In genomic region chr11:45323598-45324249, GRCh38 we compare ENCODE assay signal across 28 cellular contexts. TPM values are rescaled to one million over a fixed set of nuclear protein-coding genes. Genes with fewer than 3 reads are reported as not detected.
"Had no signal": no experiment of that assay in that cellular context is flagged by ENCODE, and none has a peak within 500 bp of the region (broad histone marks: within the 10 kb centered on the region; RNA-seq: fewer than 3 reads in every experiment).

No MANE protein-coding gene starts in this region.

- H3K27ac ChIP-seq: adrenal gland, SJSA1 had no signal

- ATAC-seq: activated CD4-positive, CD25-positive, alpha-beta regulatory T cell treated with anti-CD3 and anti-CD28 coated beads, Interleukin-2, amount 50 U/mL, for 24 hours; activated CD8-positive, alpha-beta T cell treated with anti-CD3 and anti-CD28 coated beads for 36 hours; activated T-cell treated with anti-CD3 and anti-CD28 coated beads, Interleukin-2, amount 50 U/mL, for 72 hours; K562; Panc1; SK-N-SH treated with all-trans-retinoic acid at 6 μM for 48 hours had no signal

- H3K4me3 ChIP-seq: adrenal gland, K562, SJSA1 had no signal

- H3K4me3 Mint-ChIP-seq: activated CD8-positive, alpha-beta T cell treated with anti-CD3 and anti-CD28 coated beads for 36 hours; activated naive CD8-positive, alpha-beta T cell treated with anti-CD3 and anti-CD28 coated beads, Interleukin-2, amount 10 ng/mL, durations not matched to agents 7 days and 5 days; activated T-cell treated with anti-CD3 and anti-CD28 coated beads, Interleukin-2, amount 50 U/mL, for 72 hours; T-helper 1 cell treated with Interleukin-12 subunit alpha and Interleukin-12 subunit beta and Interleukin-4 antibody, amounts not matched to agents 30 μg/mL and 1 μg/mL, for 36 hours had no signal

- H3K27ac Mint-ChIP-seq: activated CD8-positive, alpha-beta T cell treated with anti-CD3 and anti-CD28 coated beads for 36 hours; activated naive CD8-positive, alpha-beta T cell treated with anti-CD3 and anti-CD28 coated beads, Interleukin-2, amount 10 ng/mL, durations not matched to agents 7 days and 5 days; activated T-cell treated with anti-CD3 and anti-CD28 coated beads, Interleukin-2, amount 50 U/mL, for 72 hours; T-helper 1 cell treated with Interleukin-12 subunit alpha and Interleukin-12 subunit beta and Interleukin-4 antibody, amounts not matched to agents 30 μg/mL and 1 μg/mL, for 36 hours had no signal

- H3K36me3 Mint-ChIP-seq: activated naive CD8-positive, alpha-beta T cell treated with anti-CD3 and anti-CD28 coated beads, Interleukin-2, amount 10 ng/mL, durations not matched to agents 7 days and 5 days had no signal

- DNase-seq: activated CD4-positive, alpha-beta T cell treated with anti-CD3 and anti-CD28 coated beads for 4 hours; activated CD8-positive, alpha-beta T cell treated with anti-CD3 and anti-CD28 coated beads for 36 hours; activated naive CD4-positive, alpha-beta T cell treated with anti-CD3 and anti-CD28 coated beads, Interleukin-2, amount 50 U/mL, for 16 hours; activated naive CD8-positive, alpha-beta T cell treated with anti-CD3 and anti-CD28 coated beads, Interleukin-2, amount 10 ng/mL, durations not matched to agents 7 days and 5 days; activated T-cell treated with anti-CD3 and anti-CD28 coated beads for 4 hours; activated T-cell treated with anti-CD3 and anti-CD28 coated beads, Interleukin-2, amount 50 U/mL, for 72 hours; caudate nucleus; Karpas-422; MM.1S; NCI-H1105; NCI-H1436; NCI-H1694 treated with DMSO at 0.1 percent for 48 hours; NCI-H2029 treated with DMSO at 0.1 percent for 48 hours; NCI-H345; NCI-H510A; NCI-H69; NK-92 treated with Interleukin-12 subunit alpha and Interleukin-12 subunit beta, amount 100 ng/mL, for 24 hours; OCI-M1; RPMI8226; SHP77; SW 1271 had no signal

- H3K4me1 Mint-ChIP-seq: activated naive CD8-positive, alpha-beta T cell treated with anti-CD3 and anti-CD28 coated beads, Interleukin-2, amount 10 ng/mL, durations not matched to agents 7 days and 5 days had no signal

RNA-seq across cellular contexts. Expression of gene SYT13, which starts 37.6 kb away (rescaled TPM):
- total RNA-seq: activated CD8-positive, alpha-beta T cell treated with anti-CD3 and anti-CD28 coated beads for 36 hours; activated naive CD8-positive, alpha-beta T cell treated with anti-CD3 and anti-CD28 coated beads, Interleukin-2, amount 10 ng/mL, durations not matched to agents 7 days and 5 days; activated T-cell treated with anti-CD3 and anti-CD28 coated beads, Interleukin-2, amount 50 U/mL, for 72 hours; SJSA1 had no signal
